1 cellular context compared by ENCODE assay signal in the genomic region with DNA sequence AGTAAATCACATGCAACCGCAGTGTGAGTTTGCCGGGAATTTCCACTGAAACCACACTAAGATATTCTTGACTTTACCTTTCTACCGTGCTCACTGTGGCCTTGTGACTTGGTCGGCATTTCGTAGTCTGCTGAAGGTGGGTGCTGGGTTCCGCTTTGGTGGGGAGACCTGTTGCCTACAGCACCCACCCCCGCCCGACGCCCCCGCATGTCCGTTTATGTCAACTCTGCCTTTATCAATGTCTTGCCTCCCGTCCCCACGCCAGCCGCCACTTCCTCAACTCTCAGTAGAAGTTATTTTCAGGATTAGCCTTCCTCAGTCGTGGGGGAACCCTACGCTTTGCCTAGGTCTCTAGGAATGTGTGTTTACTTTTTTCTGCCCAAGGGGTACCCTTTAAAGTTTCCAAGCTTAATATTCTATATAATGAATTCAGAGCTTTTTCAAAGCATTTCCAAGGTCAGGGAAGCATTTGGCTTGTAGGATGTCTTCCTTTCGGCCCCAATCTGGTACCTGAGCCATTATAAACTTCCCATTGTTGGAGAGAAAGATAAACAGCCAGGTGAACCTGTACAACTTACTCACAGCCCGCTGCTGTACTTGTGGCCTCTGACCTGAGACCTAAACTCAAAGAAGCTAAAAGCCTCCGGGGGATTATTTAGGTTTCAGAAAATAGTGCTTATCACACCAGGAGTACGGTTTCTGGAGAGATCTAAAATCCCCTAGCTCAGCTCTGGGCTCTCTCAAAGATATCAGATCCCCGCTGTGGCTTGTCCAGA.
TF ChIP-seq lines count a peak whose summit lies in the region.

No MANE protein-coding gene starts in this region.

TF ChIP-seq in K562, 482 proteins besides CTCF, POLR2A, EP300 and RAD21 (continued from another document and continues in another):
- TF ChIP-seq, protein P1, sequence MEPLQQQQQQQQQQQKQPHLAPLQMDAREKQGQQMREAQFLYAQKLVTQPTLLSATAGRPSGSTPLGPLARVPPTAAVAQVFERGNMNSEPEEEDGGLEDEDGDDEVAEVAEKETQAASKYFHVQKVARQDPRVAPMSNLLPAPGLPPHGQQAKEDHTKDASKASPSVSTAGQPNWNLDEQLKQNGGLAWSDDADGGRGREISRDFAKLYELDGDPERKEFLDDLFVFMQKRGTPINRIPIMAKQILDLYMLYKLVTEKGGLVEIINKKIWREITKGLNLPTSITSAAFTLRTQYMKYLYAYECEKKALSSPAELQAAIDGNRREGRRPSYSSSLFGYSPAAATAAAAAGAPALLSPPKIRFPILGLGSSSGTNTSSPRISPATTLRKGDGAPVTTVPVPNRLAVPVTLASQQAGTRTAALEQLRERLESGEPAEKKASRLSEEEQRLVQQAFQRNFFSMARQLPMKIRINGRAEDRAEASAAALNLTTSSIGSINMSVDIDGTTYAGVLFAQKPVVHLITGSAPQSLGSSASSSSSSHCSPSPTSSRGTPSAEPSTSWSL (CRISPR knock-in tag; IDR thresholded peaks at IDR 0.05; ENCODE audit: borderline replicate concordance) = no peak
- peak; percentile 24; the same call in 1 of the 2 replicates for TF ChIP-seq PHF8 (IDR thresholded peaks at IDR 0.05; ENCODE audit: borderline replicate concordance, low read length)
- peak; percentile 80 for TF ChIP-seq BRD9 (IDR thresholded peaks at IDR 0.05; ENCODE audit: low read depth, partially characterized antibody)
- TF ChIP-seq, protein P2, sequence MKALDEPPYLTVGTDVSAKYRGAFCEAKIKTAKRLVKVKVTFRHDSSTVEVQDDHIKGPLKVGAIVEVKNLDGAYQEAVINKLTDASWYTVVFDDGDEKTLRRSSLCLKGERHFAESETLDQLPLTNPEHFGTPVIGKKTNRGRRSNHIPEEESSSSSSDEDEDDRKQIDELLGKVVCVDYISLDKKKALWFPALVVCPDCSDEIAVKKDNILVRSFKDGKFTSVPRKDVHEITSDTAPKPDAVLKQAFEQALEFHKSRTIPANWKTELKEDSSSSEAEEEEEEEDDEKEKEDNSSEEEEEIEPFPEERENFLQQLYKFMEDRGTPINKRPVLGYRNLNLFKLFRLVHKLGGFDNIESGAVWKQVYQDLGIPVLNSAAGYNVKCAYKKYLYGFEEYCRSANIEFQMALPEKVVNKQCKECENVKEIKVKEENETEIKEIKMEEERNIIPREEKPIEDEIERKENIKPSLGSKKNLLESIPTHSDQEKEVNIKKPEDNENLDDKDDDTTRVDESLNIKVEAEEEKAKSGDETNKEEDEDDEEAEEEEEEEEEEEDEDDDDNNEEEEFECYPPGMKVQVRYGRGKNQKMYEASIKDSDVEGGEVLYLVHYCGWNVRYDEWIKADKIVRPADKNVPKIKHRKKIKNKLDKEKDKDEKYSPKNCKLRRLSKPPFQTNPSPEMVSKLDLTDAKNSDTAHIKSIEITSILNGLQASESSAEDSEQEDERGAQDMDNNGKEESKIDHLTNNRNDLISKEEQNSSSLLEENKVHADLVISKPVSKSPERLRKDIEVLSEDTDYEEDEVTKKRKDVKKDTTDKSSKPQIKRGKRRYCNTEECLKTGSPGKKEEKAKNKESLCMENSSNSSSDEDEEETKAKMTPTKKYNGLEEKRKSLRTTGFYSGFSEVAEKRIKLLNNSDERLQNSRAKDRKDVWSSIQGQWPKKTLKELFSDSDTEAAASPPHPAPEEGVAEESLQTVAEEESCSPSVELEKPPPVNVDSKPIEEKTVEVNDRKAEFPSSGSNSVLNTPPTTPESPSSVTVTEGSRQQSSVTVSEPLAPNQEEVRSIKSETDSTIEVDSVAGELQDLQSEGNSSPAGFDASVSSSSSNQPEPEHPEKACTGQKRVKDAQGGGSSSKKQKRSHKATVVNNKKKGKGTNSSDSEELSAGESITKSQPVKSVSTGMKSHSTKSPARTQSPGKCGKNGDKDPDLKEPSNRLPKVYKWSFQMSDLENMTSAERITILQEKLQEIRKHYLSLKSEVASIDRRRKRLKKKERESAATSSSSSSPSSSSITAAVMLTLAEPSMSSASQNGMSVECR (CRISPR knock-in tag; IDR thresholded peaks at IDR 0.05) = no peak
- TF ChIP-seq MAFF (IDR thresholded peaks at IDR 0.05; ENCODE audit: low read length) = 0 out of 2 replicates have a peak, but pooled peaks have one; percentile 11
- no peak for TF ChIP-seq CHCHD3 (CRISPR knock-in tag; IDR thresholded peaks at IDR 0.05)
- no peak for TF ChIP-seq IFI16 (CRISPR knock-in tag; IDR thresholded peaks at IDR 0.05)
- TF ChIP-seq, protein P3, sequence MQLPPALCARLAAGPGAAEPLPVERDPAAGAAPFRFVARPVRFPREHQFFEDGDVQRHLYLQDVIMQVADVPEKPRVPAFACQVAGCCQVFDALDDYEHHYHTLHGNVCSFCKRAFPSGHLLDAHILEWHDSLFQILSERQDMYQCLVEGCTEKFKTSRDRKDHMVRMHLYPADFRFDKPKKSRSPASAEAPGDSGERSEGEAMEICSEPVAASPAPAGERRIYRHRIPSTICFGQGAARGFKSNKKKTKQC (CRISPR knock-in tag; IDR thresholded peaks at IDR 0.05) = no peak
- no peak for TF ChIP-seq ZNF146 (CRISPR knock-in tag; IDR thresholded peaks at IDR 0.05; ENCODE audit: unreplicated experiment)
- TF ChIP-seq PTRF (tag; IDR thresholded peaks at IDR 0.05) = no peak
- TF ChIP-seq FOS (IDR thresholded peaks at IDR 0.05; ENCODE audit: extremely low read depth, insufficient read length) = no peak
- no peak for TF ChIP-seq TAF1 (IDR thresholded peaks at IDR 0.05; ENCODE audit: control insufficient read depth, extremely low read depth, insufficient read depth, low read length, severe bottlenecking)
- TF ChIP-seq PCBP2 (IDR thresholded peaks at IDR 0.05; ENCODE audit: low read depth, low read length, poor library complexity, severe bottlenecking) = no peak
- no peak for TF ChIP-seq SAFB2 (IDR thresholded peaks at IDR 0.05; ENCODE audit: borderline replicate concordance, low read depth, low read length, severe bottlenecking)
- TF ChIP-seq SMC3 (conservative IDR thresholded peaks at IDR 0.05; ENCODE audit: insufficient read depth, low read depth, low read length) = no peak
- TF ChIP-seq, protein P4, sequence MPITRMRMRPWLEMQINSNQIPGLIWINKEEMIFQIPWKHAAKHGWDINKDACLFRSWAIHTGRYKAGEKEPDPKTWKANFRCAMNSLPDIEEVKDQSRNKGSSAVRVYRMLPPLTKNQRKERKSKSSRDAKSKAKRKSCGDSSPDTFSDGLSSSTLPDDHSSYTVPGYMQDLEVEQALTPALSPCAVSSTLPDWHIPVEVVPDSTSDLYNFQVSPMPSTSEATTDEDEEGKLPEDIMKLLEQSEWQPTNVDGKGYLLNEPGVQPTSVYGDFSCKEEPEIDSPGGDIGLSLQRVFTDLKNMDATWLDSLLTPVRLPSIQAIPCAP (CRISPR knock-in tag; IDR thresholded peaks at IDR 0.05; ENCODE audit: borderline replicate concordance) = no peak
- TF ChIP-seq POLR2H (tag; IDR thresholded peaks at IDR 0.05; ENCODE audit: low read depth) = peak; percentile 52; the same call in 1 of the 2 replicates
- TF ChIP-seq, protein P5, sequence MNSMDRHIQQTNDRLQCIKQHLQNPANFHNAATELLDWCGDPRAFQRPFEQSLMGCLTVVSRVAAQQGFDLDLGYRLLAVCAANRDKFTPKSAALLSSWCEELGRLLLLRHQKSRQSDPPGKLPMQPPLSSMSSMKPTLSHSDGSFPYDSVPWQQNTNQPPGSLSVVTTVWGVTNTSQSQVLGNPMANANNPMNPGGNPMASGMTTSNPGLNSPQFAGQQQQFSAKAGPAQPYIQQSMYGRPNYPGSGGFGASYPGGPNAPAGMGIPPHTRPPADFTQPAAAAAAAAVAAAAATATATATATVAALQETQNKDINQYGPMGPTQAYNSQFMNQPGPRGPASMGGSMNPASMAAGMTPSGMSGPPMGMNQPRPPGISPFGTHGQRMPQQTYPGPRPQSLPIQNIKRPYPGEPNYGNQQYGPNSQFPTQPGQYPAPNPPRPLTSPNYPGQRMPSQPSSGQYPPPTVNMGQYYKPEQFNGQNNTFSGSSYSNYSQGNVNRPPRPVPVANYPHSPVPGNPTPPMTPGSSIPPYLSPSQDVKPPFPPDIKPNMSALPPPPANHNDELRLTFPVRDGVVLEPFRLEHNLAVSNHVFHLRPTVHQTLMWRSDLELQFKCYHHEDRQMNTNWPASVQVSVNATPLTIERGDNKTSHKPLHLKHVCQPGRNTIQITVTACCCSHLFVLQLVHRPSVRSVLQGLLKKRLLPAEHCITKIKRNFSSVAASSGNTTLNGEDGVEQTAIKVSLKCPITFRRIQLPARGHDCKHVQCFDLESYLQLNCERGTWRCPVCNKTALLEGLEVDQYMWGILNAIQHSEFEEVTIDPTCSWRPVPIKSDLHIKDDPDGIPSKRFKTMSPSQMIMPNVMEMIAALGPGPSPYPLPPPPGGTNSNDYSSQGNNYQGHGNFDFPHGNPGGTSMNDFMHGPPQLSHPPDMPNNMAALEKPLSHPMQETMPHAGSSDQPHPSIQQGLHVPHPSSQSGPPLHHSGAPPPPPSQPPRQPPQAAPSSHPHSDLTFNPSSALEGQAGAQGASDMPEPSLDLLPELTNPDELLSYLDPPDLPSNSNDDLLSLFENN (IDR thresholded peaks at IDR 0.05; ENCODE audit: low read depth in 2 of 2, low read length in 2 of 2) = peak in 1 of 2 experiments; percentile 86; a peak in 2 of 4 replicates
- no peak for TF ChIP-seq ZNF197 (CRISPR knock-in tag; IDR thresholded peaks at IDR 0.05; ENCODE audit: low read depth)
- no peak for TF ChIP-seq ZNF586 (CRISPR knock-in tag; conservative IDR thresholded peaks at IDR 0.05)
- no peak for TF ChIP-seq RFX5 (IDR thresholded peaks at IDR 0.05; ENCODE audit: low read depth, low read length)
- TF ChIP-seq, protein P6, sequence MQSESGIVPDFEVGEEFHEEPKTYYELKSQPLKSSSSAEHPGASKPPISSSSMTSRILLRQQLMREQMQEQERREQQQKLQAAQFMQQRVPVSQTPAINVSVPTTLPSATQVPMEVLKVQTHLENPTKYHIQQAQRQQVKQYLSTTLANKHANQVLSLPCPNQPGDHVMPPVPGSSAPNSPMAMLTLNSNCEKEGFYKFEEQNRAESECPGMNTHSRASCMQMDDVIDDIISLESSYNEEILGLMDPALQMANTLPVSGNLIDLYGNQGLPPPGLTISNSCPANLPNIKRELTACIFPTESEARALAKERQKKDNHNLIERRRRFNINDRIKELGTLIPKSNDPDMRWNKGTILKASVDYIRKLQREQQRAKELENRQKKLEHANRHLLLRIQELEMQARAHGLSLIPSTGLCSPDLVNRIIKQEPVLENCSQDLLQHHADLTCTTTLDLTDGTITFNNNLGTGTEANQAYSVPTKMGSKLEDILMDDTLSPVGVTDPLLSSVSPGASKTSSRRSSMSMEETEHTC (IDR thresholded peaks at IDR 0.05) = peak; percentile 81; the same call in 1 of the 2 replicates
- TF ChIP-seq JUNB (CRISPR knock-in tag; conservative IDR thresholded peaks at IDR 0.05) = no peak
- TF ChIP-seq, protein P7, sequence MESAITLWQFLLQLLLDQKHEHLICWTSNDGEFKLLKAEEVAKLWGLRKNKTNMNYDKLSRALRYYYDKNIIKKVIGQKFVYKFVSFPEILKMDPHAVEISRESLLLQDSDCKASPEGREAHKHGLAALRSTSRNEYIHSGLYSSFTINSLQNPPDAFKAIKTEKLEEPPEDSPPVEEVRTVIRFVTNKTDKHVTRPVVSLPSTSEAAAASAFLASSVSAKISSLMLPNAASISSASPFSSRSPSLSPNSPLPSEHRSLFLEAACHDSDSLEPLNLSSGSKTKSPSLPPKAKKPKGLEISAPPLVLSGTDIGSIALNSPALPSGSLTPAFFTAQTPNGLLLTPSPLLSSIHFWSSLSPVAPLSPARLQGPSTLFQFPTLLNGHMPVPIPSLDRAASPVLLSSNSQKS (CRISPR knock-in tag; IDR thresholded peaks at IDR 0.05) = no peak
- TF ChIP-seq, protein P8, sequence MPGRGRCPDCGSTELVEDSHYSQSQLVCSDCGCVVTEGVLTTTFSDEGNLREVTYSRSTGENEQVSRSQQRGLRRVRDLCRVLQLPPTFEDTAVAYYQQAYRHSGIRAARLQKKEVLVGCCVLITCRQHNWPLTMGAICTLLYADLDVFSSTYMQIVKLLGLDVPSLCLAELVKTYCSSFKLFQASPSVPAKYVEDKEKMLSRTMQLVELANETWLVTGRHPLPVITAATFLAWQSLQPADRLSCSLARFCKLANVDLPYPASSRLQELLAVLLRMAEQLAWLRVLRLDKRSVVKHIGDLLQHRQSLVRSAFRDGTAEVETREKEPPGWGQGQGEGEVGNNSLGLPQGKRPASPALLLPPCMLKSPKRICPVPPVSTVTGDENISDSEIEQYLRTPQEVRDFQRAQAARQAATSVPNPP (IDR thresholded peaks at IDR 0.05; ENCODE audit: borderline replicate concordance, insufficient read depth, insufficient read length) = no peak
- TF ChIP-seq, protein P9, sequence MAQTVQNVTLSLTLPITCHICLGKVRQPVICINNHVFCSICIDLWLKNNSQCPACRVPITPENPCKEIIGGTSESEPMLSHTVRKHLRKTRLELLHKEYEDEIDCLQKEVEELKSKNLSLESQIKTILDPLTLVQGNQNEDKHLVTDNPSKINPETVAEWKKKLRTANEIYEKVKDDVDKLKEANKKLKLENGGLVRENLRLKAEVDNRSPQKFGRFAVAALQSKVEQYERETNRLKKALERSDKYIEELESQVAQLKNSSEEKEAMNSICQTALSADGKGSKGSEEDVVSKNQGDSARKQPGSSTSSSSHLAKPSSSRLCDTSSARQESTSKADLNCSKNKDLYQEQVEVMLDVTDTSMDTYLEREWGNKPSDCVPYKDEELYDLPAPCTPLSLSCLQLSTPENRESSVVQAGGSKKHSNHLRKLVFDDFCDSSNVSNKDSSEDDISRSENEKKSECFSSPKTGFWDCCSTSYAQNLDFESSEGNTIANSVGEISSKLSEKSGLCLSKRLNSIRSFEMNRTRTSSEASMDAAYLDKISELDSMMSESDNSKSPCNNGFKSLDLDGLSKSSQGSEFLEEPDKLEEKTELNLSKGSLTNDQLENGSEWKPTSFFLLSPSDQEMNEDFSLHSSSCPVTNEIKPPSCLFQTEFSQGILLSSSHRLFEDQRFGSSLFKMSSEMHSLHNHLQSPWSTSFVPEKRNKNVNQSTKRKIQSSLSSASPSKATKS (CRISPR knock-in tag; IDR thresholded peaks at IDR 0.05) = no peak
- TF ChIP-seq HMG20A (CRISPR knock-in tag; conservative IDR thresholded peaks at IDR 0.05) = no peak
- 0 out of 2 replicates have a peak, but pooled peaks have one; percentile 19 for TF ChIP-seq RHOXF2B (CRISPR knock-in tag; conservative IDR thresholded peaks at IDR 0.05)
- peak; percentile 65 for TF ChIP-seq TAL1 (IDR thresholded peaks at IDR 0.05)
- TF ChIP-seq ZNF551 (CRISPR knock-in tag; IDR thresholded peaks at IDR 0.05) = no peak
- no peak for TF ChIP-seq PTBP1 (IDR thresholded peaks at IDR 0.05; ENCODE audit: low read depth, low read length)
- no peak for TF ChIP-seq SIN3B (IDR thresholded peaks at IDR 0.05; ENCODE audit: low read depth)
- TF ChIP-seq ZNF232 (CRISPR knock-in tag; IDR thresholded peaks at IDR 0.05) = no peak
- TF ChIP-seq MAZ (CRISPR knock-in tag; conservative IDR thresholded peaks at IDR 0.05 in 1 of 2, IDR thresholded peaks at IDR 0.05 in 1 of 2) = peak; percentile 62 to 93; a peak in 3 of 4 replicates
- TF ChIP-seq, protein P10, sequence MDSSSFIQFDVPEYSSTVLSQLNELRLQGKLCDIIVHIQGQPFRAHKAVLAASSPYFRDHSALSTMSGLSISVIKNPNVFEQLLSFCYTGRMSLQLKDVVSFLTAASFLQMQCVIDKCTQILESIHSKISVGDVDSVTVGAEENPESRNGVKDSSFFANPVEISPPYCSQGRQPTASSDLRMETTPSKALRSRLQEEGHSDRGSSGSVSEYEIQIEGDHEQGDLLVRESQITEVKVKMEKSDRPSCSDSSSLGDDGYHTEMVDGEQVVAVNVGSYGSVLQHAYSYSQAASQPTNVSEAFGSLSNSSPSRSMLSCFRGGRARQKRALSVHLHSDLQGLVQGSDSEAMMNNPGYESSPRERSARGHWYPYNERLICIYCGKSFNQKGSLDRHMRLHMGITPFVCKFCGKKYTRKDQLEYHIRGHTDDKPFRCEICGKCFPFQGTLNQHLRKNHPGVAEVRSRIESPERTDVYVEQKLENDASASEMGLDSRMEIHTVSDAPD (CRISPR knock-in tag; IDR thresholded peaks at IDR 0.05) = no peak
- TF ChIP-seq TEAD4 (IDR thresholded peaks at IDR 0.05; ENCODE audit: low read length) = peak; percentile 86
- no peak for TF ChIP-seq TEAD4 (CRISPR knock-in tag; IDR thresholded peaks at IDR 0.05; ENCODE audit: borderline replicate concordance)
